1 cellular context compared by ENCODE assay signal in the genomic region with DNA sequence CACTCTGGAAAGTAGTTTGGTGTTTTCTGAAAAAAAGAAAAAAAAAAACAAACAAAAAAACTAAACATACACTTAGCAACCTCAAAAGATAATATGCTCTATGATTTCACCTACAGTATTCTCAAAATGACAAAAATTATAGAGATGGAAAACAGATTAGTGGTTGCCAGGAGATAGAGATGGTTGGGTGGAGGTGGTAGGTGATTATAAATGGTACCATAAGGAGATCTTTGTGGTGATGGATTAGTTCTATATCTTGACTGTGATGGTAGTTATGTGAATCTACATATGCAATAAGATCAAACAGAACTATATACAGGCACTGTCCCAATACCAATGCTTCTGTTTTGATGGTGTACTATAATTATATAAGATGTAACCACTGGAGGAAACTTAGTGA.
TF ChIP-seq lines count a peak whose summit lies in the region.

No MANE protein-coding gene starts in this region.

TF ChIP-seq in A549, 52 proteins besides CTCF, POLR2A, EP300 and RAD21:
- TF ChIP-seq FOSL2 (IDR thresholded peaks at IDR 0.05) (no peak), FOSL2 (CRISPR knock-in tag; IDR thresholded peaks at IDR 0.05) (no peak), CBX8 (IDR thresholded peaks at IDR 0.05) (no peak), PHF8 (IDR thresholded peaks at IDR 0.05; ENCODE audit: borderline replicate concordance, low read depth) (no peak), HEYL (CRISPR knock-in tag; IDR thresholded peaks at IDR 0.05) (no peak), FOSB (CRISPR knock-in tag; IDR thresholded peaks at IDR 0.05) (no peak), BHLHE40 (IDR thresholded peaks at IDR 0.05; ENCODE audit: low read depth, low read length) (no peak), JUN (IDR thresholded peaks at IDR 0.05) (no peak), CHD4 (IDR thresholded peaks at IDR 0.05; ENCODE audit: borderline replicate concordance) (no peak), NR3C1 (IDR thresholded peaks at IDR 0.05) (no peak), EHF (CRISPR knock-in tag; IDR thresholded peaks at IDR 0.05) (no peak), JUNB (IDR thresholded peaks at IDR 0.05) (no peak), ZNF302 (CRISPR knock-in tag; IDR thresholded peaks at IDR 0.05) (no peak), ZC3H11A (IDR thresholded peaks at IDR 0.05) (no peak)
- TF ChIP-seq, protein P1, sequence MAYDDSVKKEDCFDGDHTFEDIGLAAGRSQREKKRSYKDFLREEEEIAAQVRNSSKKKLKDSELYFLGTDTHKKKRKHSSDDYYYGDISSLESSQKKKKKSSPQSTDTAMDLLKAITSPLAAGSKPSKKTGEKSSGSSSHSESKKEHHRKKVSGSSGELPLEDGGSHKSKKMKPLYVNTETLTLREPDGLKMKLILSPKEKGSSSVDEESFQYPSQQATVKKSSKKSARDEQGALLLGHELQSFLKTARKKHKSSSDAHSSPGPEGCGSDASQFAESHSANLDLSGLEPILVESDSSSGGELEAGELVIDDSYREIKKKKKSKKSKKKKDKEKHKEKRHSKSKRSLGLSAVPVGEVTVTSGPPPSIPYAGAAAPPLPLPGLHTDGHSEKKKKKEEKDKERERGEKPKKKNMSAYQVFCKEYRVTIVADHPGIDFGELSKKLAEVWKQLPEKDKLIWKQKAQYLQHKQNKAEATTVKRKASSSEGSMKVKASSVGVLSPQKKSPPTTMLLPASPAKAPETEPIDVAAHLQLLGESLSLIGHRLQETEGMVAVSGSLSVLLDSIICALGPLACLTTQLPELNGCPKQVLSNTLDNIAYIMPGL (CRISPR knock-in tag; IDR thresholded peaks at IDR 0.05; ENCODE audit: borderline replicate concordance), result no peak
- TF ChIP-seq, protein P2, sequence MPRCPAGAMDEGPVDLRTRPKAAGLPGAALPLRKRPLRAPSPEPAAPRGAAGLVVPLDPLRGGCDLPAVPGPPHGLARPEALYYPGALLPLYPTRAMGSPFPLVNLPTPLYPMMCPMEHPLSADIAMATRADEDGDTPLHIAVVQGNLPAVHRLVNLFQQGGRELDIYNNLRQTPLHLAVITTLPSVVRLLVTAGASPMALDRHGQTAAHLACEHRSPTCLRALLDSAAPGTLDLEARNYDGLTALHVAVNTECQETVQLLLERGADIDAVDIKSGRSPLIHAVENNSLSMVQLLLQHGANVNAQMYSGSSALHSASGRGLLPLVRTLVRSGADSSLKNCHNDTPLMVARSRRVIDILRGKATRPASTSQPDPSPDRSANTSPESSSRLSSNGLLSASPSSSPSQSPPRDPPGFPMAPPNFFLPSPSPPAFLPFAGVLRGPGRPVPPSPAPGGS (IDR thresholded peaks at IDR 0.05), result no peak
- TF ChIP-seq, protein P3, sequence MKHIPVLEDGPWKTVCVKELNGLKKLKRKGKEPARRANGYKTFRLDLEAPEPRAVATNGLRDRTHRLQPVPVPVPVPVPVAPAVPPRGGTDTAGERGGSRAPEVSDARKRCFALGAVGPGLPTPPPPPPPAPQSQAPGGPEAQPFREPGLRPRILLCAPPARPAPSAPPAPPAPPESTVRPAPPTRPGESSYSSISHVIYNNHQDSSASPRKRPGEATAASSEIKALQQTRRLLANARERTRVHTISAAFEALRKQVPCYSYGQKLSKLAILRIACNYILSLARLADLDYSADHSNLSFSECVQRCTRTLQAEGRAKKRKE (CRISPR knock-in tag; IDR thresholded peaks at IDR 0.05; ENCODE audit: low read depth), result no peak
